Comparison of ENCODE assay signal across 13 cellular contexts in the genomic region with DNA sequence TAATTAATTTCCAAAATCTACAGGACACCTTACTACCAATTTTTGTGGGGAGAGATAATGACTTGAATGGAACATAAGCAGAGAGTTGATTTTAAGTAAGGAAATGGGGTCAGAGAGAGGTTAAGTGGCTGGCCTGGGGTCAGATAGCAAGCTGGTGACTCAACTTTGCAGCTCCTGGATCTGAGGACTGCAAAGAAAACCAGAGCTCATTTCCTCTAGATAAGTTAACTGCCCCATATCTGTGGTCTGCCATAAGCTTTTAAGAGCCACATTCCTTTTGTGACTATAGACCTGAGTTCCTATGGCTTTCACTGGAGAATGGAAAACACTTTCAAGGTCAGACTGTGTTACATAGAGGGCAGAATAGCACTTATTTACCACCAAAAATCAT.
A peak's percentile ranks its signal among the peaks of the same experiment; 100 is the strongest.
DNase-seq lines count a peak whose midpoint lies in the region; TF ChIP-seq lines count a peak whose summit lies in the region.
"Had no signal": no experiment of that assay in that cellular context is flagged by ENCODE, and none has a peak within 500 bp of the region (broad histone marks: within the 10 kb centered on the region; RNA-seq: fewer than 3 reads in every experiment).

No MANE protein-coding gene starts in this region.

- intact Hi-C loops in A673 (cut with micrococcal nuclease; ENCODE audit: unreplicated experiment), result no loop called here

- POLR2A ChIA-PET in BJ (lab: Charles Lee), result no interaction called here
- POLR2A ChIA-PET in HEK293T (lab: Yijun Ruan, JAX), result no interaction called here
- POLR2A ChIA-PET in A673 (lab: Charles Lee; ENCODE audit: low non-redundant PET), result no interaction called here

- H3K27ac ChIP-seq in A673 (ENCODE audit: low read depth, low read length, poor library complexity, severe bottlenecking), result no peak overlapping the region
- H3K27ac ChIP-seq: lower lobe of right lung, VCaP had no signal

- H3K4me1 ChIP-seq in A673 (ENCODE audit: insufficient read depth, low read length, poor library complexity, severe bottlenecking), result no peaks in the 10 kb centered on the region
- H3K4me1 ChIP-seq: lower lobe of right lung had no signal

- no peak overlapping the region for H3K4me3 ChIP-seq in BJ (ENCODE audit: low read depth, low read length)
- H3K4me3 ChIP-seq in Jurkat, Clone E6-1 (ENCODE audit: low read length), result no peak overlapping the region
- H3K4me3 ChIP-seq in kidney epithelial cell (ENCODE audit: low read depth, low read length), result no peak overlapping the region
- H3K4me3 ChIP-seq in A673 (ENCODE audit: low read depth, low read length, poor library complexity, severe bottlenecking), result no peak overlapping the region
- H3K4me3 ChIP-seq: lower lobe of right lung had no signal

- H3K9me3 ChIP-seq in A673 (ENCODE audit: low read depth, low read length, poor library complexity, severe bottlenecking), result no peaks in the 10 kb centered on the region
- H3K9me3 ChIP-seq: lower lobe of right lung had no signal

- no peak for TF ChIP-seq CTCF in BJ (IDR thresholded peaks at IDR 0.05; ENCODE audit: insufficient read depth, low read depth, low read length)
- TF ChIP-seq CTCF in kidney epithelial cell (IDR thresholded peaks at IDR 0.05; ENCODE audit: insufficient read depth, low read length, poor library complexity, severe bottlenecking), result no peak
- no peak for TF ChIP-seq CTCF in A673 (conservative IDR thresholded peaks at IDR 0.05; ENCODE audit: low read depth, low read length)

- peak; percentile 68 for DNase-seq in BJ (ENCODE audit: low read depth)
- DNase-seq in Jurkat, Clone E6-1 (ENCODE audit: low read depth, low spot score), result peak; percentile 2
- DNase-seq in astrocyte of the hippocampus (ENCODE audit: low read depth, low spot score), result peak; percentile 88
- peak; percentile 82 for DNase-seq in kidney epithelial cell (ENCODE audit: low read depth)
- no peak for DNase-seq in COR-L47 (lab: John Stamatoyannopoulos, UW)
- DNase-seq in HEK293T (ENCODE audit: extremely low spot score), result no peak
- DNase-seq in A673 (ENCODE audit: low spot score), result no peak
- DNase-seq in GM19240 (ENCODE audit: insufficient read length, low spot score), result no peak
- DNase-seq: activated gamma-delta T cell treated with Interleukin-2 at 50 U/mL for 16 hours, H7, lower lobe of right lung, NCI-H510A treated with DMSO at 0.1 percent for 48 hours had no signal

- BruUV-seq in A673 (replicated peaks; lab: Mats Ljungman, UMichigan), result no TSS peak

- no peaks in the 10 kb centered on the region for H3K27me3 ChIP-seq in BJ (ENCODE audit: control insufficient read depth, insufficient read depth, low read length)
- H3K27me3 ChIP-seq in kidney epithelial cell (ENCODE audit: control insufficient read depth, insufficient read depth, low read length), result no peaks in the 10 kb centered on the region
- no peaks in the 10 kb centered on the region for H3K27me3 ChIP-seq in A673 (replicated peaks; ENCODE audit: insufficient read depth, low read depth, low read length, poor library complexity)

- H3K36me3 ChIP-seq in BJ (ENCODE audit: control insufficient read depth, insufficient read depth, low read length) (no peaks in the 10 kb centered on the region), kidney epithelial cell (ENCODE audit: control insufficient read depth, insufficient read depth, low read length) (no peaks in the 10 kb centered on the region), A673 (ENCODE audit: insufficient read depth, low read length, poor library complexity, severe bottlenecking) (no peaks in the 10 kb centered on the region)
- H3K36me3 ChIP-seq: lower lobe of right lung had no signal

- CTCF ChIA-PET in BJ (lab: Yijun Ruan, JAX) (interaction anchor here (1.0 to 1.3 kb wide), 2 partner anchors 308 to 547 kb away, joined by 3 to 5 read pairs; no protein-coding TSS in a partner anchor), HEK293T (lab: Yijun Ruan, JAX) (interaction anchor here (0.6 kb wide), 1 partner anchor 300 kb away, joined by 3 read pairs; no protein-coding TSS in a partner anchor), A673 (lab: Charles Lee) (no interaction called here)

TF ChIP-seq in HEK293T, 16 proteins besides CTCF, POLR2A, EP300 and RAD21:
- no peak for TF ChIP-seq ARNT (IDR thresholded peaks at IDR 0.05)
- no peak for TF ChIP-seq CTBP1 (IDR thresholded peaks at IDR 0.05; ENCODE audit: borderline replicate concordance)
- no peak for TF ChIP-seq TARDBP (IDR thresholded peaks at IDR 0.05)
- no peak for TF ChIP-seq ZNF384 (IDR thresholded peaks at IDR 0.05)
- no peak for TF ChIP-seq NFRKB (IDR thresholded peaks at IDR 0.05)
- no peak for TF ChIP-seq L3MBTL2 (conservative IDR thresholded peaks at IDR 0.05)
- TF ChIP-seq HDGF (IDR thresholded peaks at IDR 0.05; ENCODE audit: borderline replicate concordance), result no peak
- no peak for TF ChIP-seq FOXM1 (IDR thresholded peaks at IDR 0.05; ENCODE audit: borderline replicate concordance)
- TF ChIP-seq FOXK2 (IDR thresholded peaks at IDR 0.05), result no peak
- TF ChIP-seq SP1 (IDR thresholded peaks at IDR 0.05), result no peak
- TF ChIP-seq, protein P1, sequence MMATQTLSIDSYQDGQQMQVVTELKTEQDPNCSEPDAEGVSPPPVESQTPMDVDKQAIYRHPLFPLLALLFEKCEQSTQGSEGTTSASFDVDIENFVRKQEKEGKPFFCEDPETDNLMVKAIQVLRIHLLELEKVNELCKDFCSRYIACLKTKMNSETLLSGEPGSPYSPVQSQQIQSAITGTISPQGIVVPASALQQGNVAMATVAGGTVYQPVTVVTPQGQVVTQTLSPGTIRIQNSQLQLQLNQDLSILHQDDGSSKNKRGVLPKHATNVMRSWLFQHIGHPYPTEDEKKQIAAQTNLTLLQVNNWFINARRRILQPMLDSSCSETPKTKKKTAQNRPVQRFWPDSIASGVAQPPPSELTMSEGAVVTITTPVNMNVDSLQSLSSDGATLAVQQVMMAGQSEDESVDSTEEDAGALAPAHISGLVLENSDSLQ (IDR thresholded peaks at IDR 0.05), result no peak
- no peak for TF ChIP-seq ELF4 (IDR thresholded peaks at IDR 0.05)
- no peak for TF ChIP-seq SUZ12 (IDR thresholded peaks at IDR 0.05)
- TF ChIP-seq FOXA1 (IDR thresholded peaks at IDR 0.05), result no peak
- no peak for TF ChIP-seq LEF1 (IDR thresholded peaks at IDR 0.05; ENCODE audit: borderline replicate concordance)
- TF ChIP-seq BHLHE40 (IDR thresholded peaks at IDR 0.05; ENCODE audit: borderline replicate concordance), result no peak

Comparison
In these comparisons a context has a peak if more than half of its experiments do, and no peak if none do; other contexts are left out.
1. DNase-seq: peak in BJ (single experiment), Jurkat, Clone E6-1 (single experiment), astrocyte of the hippocampus (single experiment) and kidney epithelial cell (single experiment); none in COR-L47 (single experiment), HEK293T (single experiment), A673 (single experiment) and GM19240 (single experiment).